ENCODE assay signal across 11 cellular contexts in genomic region chr2:47074691-47075090, GRCh38.
A peak's percentile ranks its signal among the peaks of the same experiment; 100 is the strongest.
DNase-seq lines count a peak whose midpoint lies in the region; ATAC-seq and TF ChIP-seq lines count a peak whose summit lies in the region.
"Had no signal": no experiment of that assay in that cellular context is flagged by ENCODE, and none has a peak within 500 bp of the region (broad histone marks: within the 10 kb centered on the region; RNA-seq: fewer than 3 reads in every experiment).

No MANE protein-coding gene starts in this region.

- TF ChIP-seq CTCF in heart left ventricle (IDR thresholded peaks at IDR 0.05): no peak
- no peak for TF ChIP-seq CTCF in vagina (IDR thresholded peaks at IDR 0.05)
- TF ChIP-seq CTCF in A673 (conservative IDR thresholded peaks at IDR 0.05; ENCODE audit: low read depth, low read length): no peak

- peak overlapping the region; percentile 24 for H3K14ac ChIP-seq in trophoblast cell (ENCODE audit: low read length)

- DNase-seq in heart left ventricle (no peak), Right ventricle myocardium superior (no peak), trophoblast cell (no peak), vagina (ENCODE audit: extremely low spot score in 2 of 2) (no peak), NCI-H146 (lab: John Stamatoyannopoulos, UW) (no peak), A673 (ENCODE audit: low spot score) (no peak)
- no peak for DNase-seq in effector memory CD8-positive, alpha-beta T cell
- DNase-seq: effector memory CD4-positive, alpha-beta T cell; NCI-H2081; NCI-H748 treated with DMSO at 0.1 percent for 48 hours had no signal

- H3K4me1 Mint-ChIP-seq in effector memory CD8-positive, alpha-beta T cell (ENCODE audit: low read depth in 2 of 2): peaks cover 20 to 39% of the 10 kb centered on the region in 2 donors

- no peak overlapping the region for H3K4me2 ChIP-seq in trophoblast cell (ENCODE audit: low read length)

- H3K27ac Mint-ChIP-seq in effector memory CD8-positive, alpha-beta T cell: peak overlapping the region; percentile 32 to 74

- H3K36me3 Mint-ChIP-seq in effector memory CD8-positive, alpha-beta T cell (ENCODE audit: insufficient read depth): peaks cover 14% of the 10 kb centered on the region

- H3K23ac ChIP-seq in trophoblast cell (ENCODE audit: low read length): no peak overlapping the region

- no peak overlapping the region for H3K4me3 Mint-ChIP-seq in effector memory CD8-positive, alpha-beta T cell

- peak overlapping the region; percentile 56 for H2AK5ac ChIP-seq in trophoblast cell (ENCODE audit: low read length)

- H3K36me3 ChIP-seq in heart left ventricle (peaks cover 0 to 3% (median 0%) of the 10 kb centered on the region in 9 donors), trophoblast cell (ENCODE audit: control insufficient read depth in 1 of 2, insufficient read depth in 2 of 2, low read length in 2 of 2) (peaks cover 17 to 30% of the 10 kb centered on the region in 2 experiments), vagina (no peaks in the 10 kb centered on the region), A673 (ENCODE audit: insufficient read depth, low read length, poor library complexity, severe bottlenecking) (no peaks in the 10 kb centered on the region)

- ATAC-seq in heart left ventricle: no peak
- no peak for ATAC-seq in Right ventricle myocardium superior (ENCODE audit: poor library complexity)
- ATAC-seq in effector memory CD8-positive, alpha-beta T cell (replicated peaks): no peak
- ATAC-seq in GM21423 (IDR thresholded peaks at IDR 0.05; ENCODE audit: unreplicated experiment): no peak

- H3K4me3 ChIP-seq in heart left ventricle (no peak overlapping the region), trophoblast cell (ENCODE audit: low read depth, low read length) (no peak overlapping the region), vagina (no peak overlapping the region), A673 (ENCODE audit: low read depth, low read length, poor library complexity, severe bottlenecking) (no peak overlapping the region)

- no peak overlapping the region for H2AFZ ChIP-seq in trophoblast cell (ENCODE audit: insufficient read depth, low read length, poor library complexity)

- no peak overlapping the region for H3K18ac ChIP-seq in trophoblast cell (ENCODE audit: low read length)

- intact Hi-C loops in heart left ventricle (cut with DNase I): loop anchor here in 1 of 10 donors (5.0 kb wide), 1 partner anchor 198 kb away; no protein-coding TSS in a partner anchor
- intact Hi-C loops in Right ventricle myocardium superior (cut with DNase I): no loop called here
- intact Hi-C loops in vagina (cut with DNase I): no loop called here
- intact Hi-C loops in A673 (cut with micrococcal nuclease; ENCODE audit: unreplicated experiment): no loop called here

- POLR2A ChIA-PET in A673 (lab: Charles Lee; ENCODE audit: low non-redundant PET): no interaction called here

- H3K79me1 ChIP-seq in trophoblast cell (ENCODE audit: low read length): peaks cover 66% of the 10 kb centered on the region

- no peak overlapping the region for H4K12ac ChIP-seq in trophoblast cell (ENCODE audit: low read depth, low read length)

- WGBS in heart left ventricle, 4 donors: 94 to 100% (median 95%) methylated on average over 4 of the region's 4 CpGs
- no CpG with 5 or more reads among the region's 4 CpGs for WGBS in trophoblast cell (ENCODE audit: extremely low coverage, insufficient coverage, insufficient read length)

- no peak overlapping the region for H3K9ac ChIP-seq in trophoblast cell (ENCODE audit: low read length)

- peak overlapping the region; percentile 36 for H4K91ac ChIP-seq in trophoblast cell (ENCODE audit: low read depth, low read length)

- H3K9me3 Mint-ChIP-seq in effector memory CD8-positive, alpha-beta T cell: no peaks in the 10 kb centered on the region

- no peak for TF ChIP-seq POLR2A in heart left ventricle (IDR thresholded peaks at IDR 0.05)
- no peak for TF ChIP-seq POLR2A in vagina (IDR thresholded peaks at IDR 0.05)

- H2BK5ac ChIP-seq in trophoblast cell (ENCODE audit: low read depth, low read length, poor library complexity): no peak overlapping the region

- peaks cover 27 to 98% (median 70%) of the 10 kb centered on the region in 12 donors for H3K4me1 ChIP-seq in heart left ventricle
- peaks cover 55 to 68% of the 10 kb centered on the region in 2 experiments for H3K4me1 ChIP-seq in trophoblast cell (ENCODE audit: control insufficient read depth in 1 of 2, insufficient read depth in 2 of 2, low read length in 2 of 2)
- H3K4me1 ChIP-seq in vagina: peaks cover 74% of the 10 kb centered on the region
- no peaks in the 10 kb centered on the region for H3K4me1 ChIP-seq in A673 (ENCODE audit: insufficient read depth, low read length, poor library complexity, severe bottlenecking)

- H3K9me3 ChIP-seq in heart left ventricle (no peaks in the 10 kb centered on the region), trophoblast cell (ENCODE audit: insufficient read depth, low read depth, low read length) (no peaks in the 10 kb centered on the region), vagina (no peaks in the 10 kb centered on the region), A673 (ENCODE audit: low read depth, low read length, poor library complexity, severe bottlenecking) (no peaks in the 10 kb centered on the region)

- H3K27ac ChIP-seq in heart left ventricle: peak overlapping the region in 9 of 12 donors; percentile 18 to 99 (median 73)
- no peak overlapping the region for H3K27ac ChIP-seq in trophoblast cell (ENCODE audit: low read depth, low read length)
- H3K27ac ChIP-seq in vagina: peak overlapping the region; percentile 69
- H3K27ac ChIP-seq in A673 (ENCODE audit: low read depth, low read length, poor library complexity, severe bottlenecking): no peak overlapping the region

- H4K8ac ChIP-seq in trophoblast cell (ENCODE audit: low read depth, low read length): no peak overlapping the region

- H2BK120ac ChIP-seq in trophoblast cell (ENCODE audit: insufficient read depth, low read length, poor library complexity): peak overlapping the region; percentile 50

- no peaks in the 10 kb centered on the region for H3K27me3 Mint-ChIP-seq in effector memory CD8-positive, alpha-beta T cell

- H3K27me3 ChIP-seq in heart left ventricle (no peaks in the 10 kb centered on the region), trophoblast cell (ENCODE audit: insufficient read depth, low read length) (no peaks in the 10 kb centered on the region), vagina (no peaks in the 10 kb centered on the region), A673 (replicated peaks; ENCODE audit: insufficient read depth, low read depth, low read length, poor library complexity) (no peaks in the 10 kb centered on the region)

- no peak overlapping the region for H3K4ac ChIP-seq in trophoblast cell (ENCODE audit: low read depth, low read length)

- H2BK12ac ChIP-seq in trophoblast cell (ENCODE audit: low read length): peak overlapping the region; percentile 64

- peaks cover 19% of the 10 kb centered on the region for H3K79me2 ChIP-seq in trophoblast cell (ENCODE audit: control insufficient read depth, insufficient read depth, low read length, poor library complexity)

- CTCF ChIA-PET in A673 (lab: Charles Lee): no interaction called here

- no TSS peak for BruUV-seq in A673 (replicated peaks; lab: Mats Ljungman, UMichigan)

Comparison
In these comparisons a context has a peak if more than half of its experiments do, and no peak if none do; other contexts are left out.
1. H3K27ac ChIP-seq: peak in heart left ventricle (9 of 12) and vagina (single experiment); none in trophoblast cell (single experiment) and A673 (single experiment).